In genomic region chr14:80954771-80955299, GRCh38 we compare ENCODE assay signal across 8 cellular contexts. TPM values are rescaled to one million over a fixed set of nuclear protein-coding genes. Genes with fewer than 3 reads are reported as not detected.
DNase-seq lines count a peak whose midpoint lies in the region; ATAC-seq and TF ChIP-seq lines count a peak whose summit lies in the region.

No MANE protein-coding gene starts in this region.

- H3K27ac ChIP-seq in foreskin keratinocyte: no peak overlapping the region

- DNase-seq in GM12864 (ENCODE audit: low read depth) (no peak), KBM-7 (peak; percentile 67), RPMI7951 (ENCODE audit: low read depth) (peak; percentile 68), foreskin keratinocyte (peak in 1 of 2 donors; percentile 55), nephron progenitor cell (peak; percentile 86)
- peak; percentile 89 for DNase-seq in activated effector memory CD4-positive, alpha-beta T cell treated with anti-CD3 and anti-CD28 coated beads, Interleukin-2, amount 50 U/mL, for 16 hours
- DNase-seq in stimulated activated naive CD8-positive, alpha-beta T cell treated with anti-CD3 and anti-CD28 coated beads, Interleukin-15, Interleukin-2, amounts not matched to agents 100 U/mL and 50 U/mL, for 24 hours: peak; percentile 80

- TF ChIP-seq CTCF in GM12864 (IDR thresholded peaks at IDR 0.05; ENCODE audit: low read depth, low read length, missing control alignments) (peak; percentile 75), foreskin keratinocyte (conservative IDR thresholded peaks at IDR 0.05) (peak; percentile 93), nephron progenitor cell (IDR thresholded peaks at IDR 0.05) (peak; percentile 77)

- no peaks in the 10 kb centered on the region for H3K4me1 ChIP-seq in foreskin keratinocyte

- ATAC-seq in foreskin keratinocyte: peak; percentile 95
- ATAC-seq in stimulated activated naive CD8-positive, alpha-beta T cell treated with anti-CD3 and anti-CD28 coated beads, Interleukin-15, Interleukin-2, amounts not matched to agents 100 U/mL and 50 U/mL, for 24 hours: peak; percentile 70
- ATAC-seq in HG02571 (IDR thresholded peaks at IDR 0.05; ENCODE audit: unreplicated experiment): no peak

- peaks cover 21% of the 10 kb centered on the region for H3K27me3 ChIP-seq in foreskin keratinocyte

- peak overlapping the region; percentile 36 for H3K4me3 ChIP-seq in GM12864 (ENCODE audit: low read depth, low read length)

- H3K27me3 Mint-ChIP-seq in nephron progenitor cell (ENCODE audit: low read depth, poor library complexity): peaks cover 62% of the 10 kb centered on the region

- H3K27ac Mint-ChIP-seq in nephron progenitor cell: peak overlapping the region; percentile 15

- peak overlapping the region; percentile 91 for H3K4me3 Mint-ChIP-seq in nephron progenitor cell

- in situ Hi-C loops in KBM-7 (cut with MboI; ENCODE audit: low pct_unique_long_range_greater_than_20kb, low sequenced_read_pairs): loop anchor here (25.0 kb wide), 1 partner anchor 507 kb away; no protein-coding TSS in a partner anchor

- H3K9me3 Mint-ChIP-seq in nephron progenitor cell: no peaks in the 10 kb centered on the region

- no peaks in the 10 kb centered on the region for H3K36me3 Mint-ChIP-seq in nephron progenitor cell (ENCODE audit: low read depth)

- H3K4me1 Mint-ChIP-seq in nephron progenitor cell: peaks cover 10% of the 10 kb centered on the region

RNA-seq across cellular contexts. Expression of gene TSHR, which starts 0.6 kb away (rescaled TPM):
- total RNA-seq in RPMI7951 (2014; rRNA removed; shearing (Covaris generic)): not detected in 2 replicates
- total RNA-seq in foreskin keratinocyte: not detected in 2 replicates
- not detected in 2 replicates for polyA plus RNA-seq in foreskin keratinocyte

RNA-seq across cellular contexts. Expression of gene CEP128, which starts 13.3 kb away (rescaled TPM):
- 6.9 and 10.3 TPM in 2 replicates for total RNA-seq in RPMI7951 (2014; rRNA removed; shearing (Covaris generic))
- 12.4 and 14.8 TPM in 2 replicates for total RNA-seq in foreskin keratinocyte
- 3.0 and 4.9 TPM in 2 replicates for polyA plus RNA-seq in foreskin keratinocyte
